In the genomic region with DNA sequence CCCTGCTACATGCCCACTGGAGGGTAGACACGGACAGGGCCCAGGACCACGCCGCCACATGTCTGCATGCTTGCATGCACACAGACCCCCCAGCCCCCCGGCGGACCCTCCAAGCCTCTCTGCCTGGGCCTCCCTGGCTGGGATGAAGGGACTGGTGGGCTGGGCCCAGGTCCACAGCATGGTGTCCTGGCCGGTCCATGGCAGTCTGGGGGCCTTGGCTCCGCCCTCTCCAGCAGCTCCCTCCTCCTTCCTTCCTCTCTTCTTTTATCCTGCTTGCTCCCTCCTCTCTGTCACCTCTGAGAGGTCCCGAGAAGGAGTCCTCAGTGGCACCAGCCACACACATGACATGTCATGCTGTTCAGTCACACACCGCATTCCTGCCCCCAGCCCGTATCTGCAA, we compare ENCODE assay signal across 17 cellular contexts. TPM values are rescaled to one million over a fixed set of nuclear protein-coding genes. Genes with fewer than 3 reads are reported as not detected.
DNase-seq lines count a peak whose midpoint lies in the region; ATAC-seq, FAIRE-seq and TF ChIP-seq lines count a peak whose summit lies in the region.
"Had no signal": no experiment of that assay in that cellular context is flagged by ENCODE, and none has a peak within 500 bp of the region (broad histone marks: within the 10 kb centered on the region; RNA-seq: fewer than 3 reads in every experiment).

No MANE protein-coding gene starts in this region.

- no peak overlapping the region for H2AK5ac ChIP-seq in H1 (ENCODE audit: low read depth, low read length)

- peak overlapping the region; percentile 68; the same call in 1 of the 2 replicates for H2BK12ac ChIP-seq in H1 (ENCODE audit: low read depth, low read length)

- H3K27ac ChIP-seq in right atrium auricular region = peak overlapping the region; percentile 21 to 33
- H3K27ac ChIP-seq in left ventricle myocardium inferior (replicated peaks) = no peak overlapping the region
- H3K27ac ChIP-seq in H1 (ENCODE audit: low read depth, low read length) = no peak overlapping the region
- H3K27ac ChIP-seq in temporal lobe (ENCODE audit: low read depth, low read length) = peak overlapping the region; percentile 95
- H3K27ac ChIP-seq: BLaER1 treated with 17β-estradiol and CSF1 and Interleukin-3, amounts not matched to agents 10 nM and 100 nM; GM23248 had no signal

- POLR2A ChIA-PET in H1 (lab: Charles Lee; ENCODE audit: partially characterized antibody) = interaction anchor here (0.7 to 2.0 kb wide), 7 partner anchors 9 to 381 kb away, joined by 3 to 6 read pairs (median 3); a partner anchor contains a TSS

- no peak overlapping the region for H2BK20ac ChIP-seq in H1 (ENCODE audit: low read length)

- no peak overlapping the region for H2BK5ac ChIP-seq in H1 (ENCODE audit: low read depth, low read length)

- no peak overlapping the region for H2BK120ac ChIP-seq in H1 (replicated peaks; ENCODE audit: low read depth, low read length)

- no peaks in the 10 kb centered on the region for H3K9me3 ChIP-seq in right atrium auricular region
- no peaks in the 10 kb centered on the region for H3K9me3 ChIP-seq in left ventricle myocardium inferior (replicated peaks)
- H3K9me3 ChIP-seq in H1 (ENCODE audit: insufficient read depth in 2 of 2, low read depth in 1 of 2, low read length in 1 of 2) = no peaks in the 10 kb centered on the region
- H3K9me3 ChIP-seq: HAP-1 had no signal

- CTCF ChIA-PET in H1 (lab: Charles Lee; ENCODE audit: partially characterized antibody) = interaction anchor here (1.2 to 9.4 kb wide), 15 partner anchors 9 to 113 kb away, joined by 3 to 124 read pairs (median 9); a partner anchor contains a TSS

- no peak overlapping the region for H3K4me2 ChIP-seq in H1 (ENCODE audit: insufficient read depth in 1 of 2, low read depth in 2 of 2, low read length in 2 of 2)

- H3K56ac ChIP-seq in H1 (replicated peaks; ENCODE audit: insufficient read length, low read depth, low read length) = no peak overlapping the region

- H3K4me1 Mint-ChIP-seq in activated T-helper 17 cell treated with anti-CD3 and anti-CD28 coated beads, Interleukin-2, amount 50 U/mL, for 72 hours = no peaks in the 10 kb centered on the region

- H3K23ac ChIP-seq in H1 (ENCODE audit: insufficient read length) = no peak overlapping the region

- H3K4me3 ChIP-seq in right atrium auricular region = no peak overlapping the region
- no peak overlapping the region for H3K4me3 ChIP-seq in left ventricle myocardium inferior
- no peak overlapping the region for H3K4me3 ChIP-seq in H1 (ENCODE audit: extremely low read depth in 1 of 4, insufficient read depth in 2 of 4, low read depth in 3 of 4, low read length in 4 of 4)
- H3K4me3 ChIP-seq: BLaER1 treated with 17β-estradiol and CSF1 and Interleukin-3, amounts not matched to agents 10 nM and 100 nM; GM12878; GM23248; HAP-1 had no signal

- no peak overlapping the region for H4K8ac ChIP-seq in H1 (ENCODE audit: extremely low read depth, insufficient read depth, low read length)

- H3K36me3 Mint-ChIP-seq in activated T-helper 17 cell treated with anti-CD3 and anti-CD28 coated beads, Interleukin-2, amount 50 U/mL, for 72 hours (ENCODE audit: low read depth) = no peaks in the 10 kb centered on the region

- H3K14ac ChIP-seq in H1 (ENCODE audit: insufficient read length) = no peak overlapping the region

- H3K36me3 ChIP-seq in right atrium auricular region = no peaks in the 10 kb centered on the region
- H3K36me3 ChIP-seq in left ventricle myocardium inferior = no peaks in the 10 kb centered on the region
- H3K36me3 ChIP-seq in H1 (ENCODE audit: control insufficient read depth in 2 of 4, insufficient read depth in 4 of 4, low read length in 3 of 4) = no peaks in the 10 kb centered on the region
- H3K36me3 ChIP-seq: BLaER1 treated with 17β-estradiol and CSF1 and Interleukin-3, amounts not matched to agents 10 nM and 100 nM; HAP-1 had no signal

- intact Hi-C loops in left ventricle myocardium inferior (cut with micrococcal nuclease) = no loop called here

- no peak for TF ChIP-seq RAD21 in H1 (IDR thresholded peaks at IDR 0.05 in 1 of 2, conservative IDR thresholded peaks at IDR 0.05 in 1 of 2; ENCODE audit: low read depth in 2 of 2, low read length in 2 of 2)

- H3K79me2 ChIP-seq in H1 (ENCODE audit: control insufficient read depth in 1 of 2, insufficient read depth in 2 of 2, low read length in 2 of 2) = no peaks in the 10 kb centered on the region

- no peaks in the 10 kb centered on the region for H4K20me1 ChIP-seq in H1 (replicated peaks in 1 of 2; ENCODE audit: control insufficient read depth in 1 of 2, insufficient read depth in 2 of 2, low read length in 2 of 2)
- H4K20me1 ChIP-seq: BLaER1 treated with 17β-estradiol and CSF1 and Interleukin-3, amounts not matched to agents 10 nM and 100 nM had no signal

- no peak overlapping the region for H3K4me3 Mint-ChIP-seq in activated T-helper 17 cell treated with anti-CD3 and anti-CD28 coated beads, Interleukin-2, amount 50 U/mL, for 72 hours
- H3K4me3 Mint-ChIP-seq: CD4-positive, alpha-beta T cell had no signal

- H3K27me3 Mint-ChIP-seq in activated T-helper 17 cell treated with anti-CD3 and anti-CD28 coated beads, Interleukin-2, amount 50 U/mL, for 72 hours = no peaks in the 10 kb centered on the region
- H3K27me3 Mint-ChIP-seq: CD4-positive, alpha-beta T cell had no signal

- no peak overlapping the region for H4K5ac ChIP-seq in H1 (ENCODE audit: insufficient read length, low read depth, low read length)

- no peak overlapping the region for H3K9ac ChIP-seq in H1 (replicated peaks in 1 of 4; ENCODE audit: extremely low read depth in 1 of 4, low read depth in 3 of 4, low read length in 3 of 4)
- H3K9ac ChIP-seq: BLaER1 treated with 17β-estradiol and CSF1 and Interleukin-3, amounts not matched to agents 10 nM and 100 nM; GM23248 had no signal

- TF ChIP-seq EP300 in H1 (IDR thresholded peaks at IDR 0.05; ENCODE audit: borderline replicate concordance in 1 of 2, low read depth in 2 of 2, low read length in 2 of 2) = no peak

- no peaks in the 10 kb centered on the region for H3K9me3 Mint-ChIP-seq in activated T-helper 17 cell treated with anti-CD3 and anti-CD28 coated beads, Interleukin-2, amount 50 U/mL, for 72 hours
- H3K9me3 Mint-ChIP-seq: CD4-positive, alpha-beta T cell had no signal

- no peak overlapping the region for H4K91ac ChIP-seq in H1 (replicated peaks; ENCODE audit: insufficient read length, low read length)

- no peak overlapping the region for H3K18ac ChIP-seq in H1 (ENCODE audit: extremely low read depth, low read length)

- no peak overlapping the region for H3K4ac ChIP-seq in H1 (replicated peaks; ENCODE audit: insufficient read length, low read depth, low read length)

- TF ChIP-seq CTCF in right atrium auricular region (IDR thresholded peaks at IDR 0.05) (no peak), left ventricle myocardium inferior (IDR thresholded peaks at IDR 0.05; ENCODE audit: borderline replicate concordance) (no peak), H1 (IDR thresholded peaks at IDR 0.05; ENCODE audit: control extremely low read depth in 1 of 3, insufficient read depth in 1 of 3, low read depth in 1 of 3, low read length in 3 of 3) (no peak)

- no peak overlapping the region for H2AFZ ChIP-seq in H1 (ENCODE audit: low read length)
- H2AFZ ChIP-seq: GM23248 had no signal

- H3K27ac Mint-ChIP-seq in activated T-helper 17 cell treated with anti-CD3 and anti-CD28 coated beads, Interleukin-2, amount 50 U/mL, for 72 hours = peak overlapping the region; percentile 61
- H3K27ac Mint-ChIP-seq: CD4-positive, alpha-beta T cell had no signal

- H2BK15ac ChIP-seq in H1 (ENCODE audit: low read length) = no peak overlapping the region

- FAIRE-seq in H1 (lab: Jason Lieb, UNC) = no peak
- FAIRE-seq: GM12878, GM18507, HTR-8/SVneo had no signal

- H3K27me3 ChIP-seq in right atrium auricular region = no peaks in the 10 kb centered on the region
- no peaks in the 10 kb centered on the region for H3K27me3 ChIP-seq in left ventricle myocardium inferior (ENCODE audit: low read depth)
- no peaks in the 10 kb centered on the region for H3K27me3 ChIP-seq in H1 (replicated peaks in 1 of 4; ENCODE audit: control insufficient read depth in 3 of 4, extremely low read depth in 1 of 4, insufficient read depth in 3 of 4, low read length in 3 of 4)
- H3K27me3 ChIP-seq: BLaER1 treated with 17β-estradiol and CSF1 and Interleukin-3, amounts not matched to agents 10 nM and 100 nM had no signal

- DNase-seq in right atrium auricular region (ENCODE audit: low spot score) (no peak), left ventricle myocardium inferior (no peak), H1 (ENCODE audit: low read depth in 1 of 2, low spot score in 2 of 2) (no peak), SW 1271 (lab: John Stamatoyannopoulos, UW) (no peak), NK-92 (lab: John Stamatoyannopoulos, UW; ENCODE audit: unreplicated experiment) (no peak)
- DNase-seq: ACHN; CD4-positive, alpha-beta T cell; DMS79; GM23248 had no signal

- peaks cover 0 to 32% of the 10 kb centered on the region in 2 donors for H3K4me1 ChIP-seq in right atrium auricular region
- peaks cover 43% of the 10 kb centered on the region for H3K4me1 ChIP-seq in left ventricle myocardium inferior
- peaks cover 0 to 2% (median 0%) of the 10 kb centered on the region in 4 experiments; a peak in 2 of 7 replicates for H3K4me1 ChIP-seq in H1 (replicated peaks in 1 of 4; ENCODE audit: control insufficient read depth in 3 of 4, insufficient read depth in 4 of 4, low read length in 3 of 4)
- H3K4me1 ChIP-seq: HAP-1 had no signal

- WGBS in H1 (ENCODE audit: extremely low coverage in 1 of 2, insufficient coverage in 1 of 2, insufficient read length in 1 of 2, insufficient replicate concordance in 2 of 2, low coverage in 1 of 2, low lambda C conversion rate in 2 of 2, missing lambda C conversion rate in 1 of 2), 2 experiments = 91% methylated on average over 10 of the region's 10 CpGs; no CpG with 5 or more reads in 1 of the 2 experiments

- no peaks in the 10 kb centered on the region for H3K23me2 ChIP-seq in H1 (ENCODE audit: low read depth, low read length)

- no peak for TF ChIP-seq POLR2A in H1 (IDR thresholded peaks at IDR 0.05; ENCODE audit: control extremely low read depth in 1 of 2, low read depth in 2 of 2, low read length in 2 of 2)

- ATAC-seq in activated T-helper 17 cell treated with anti-CD3 and anti-CD28 coated beads, Interleukin-2, amount 50 U/mL, for 72 hours (replicated peaks) = no peak
- no peak for ATAC-seq in HG03025 (IDR thresholded peaks at IDR 0.05; ENCODE audit: low FRiP score, unreplicated experiment)
- ATAC-seq: GM12878 had no signal

- no peaks in the 10 kb centered on the region for H3K79me1 ChIP-seq in H1 (ENCODE audit: low read depth, low read length)

RNA-seq across cellular contexts. Expression of a gene that starts 24.5 kb away (rescaled TPM):
- 10 to 100 TPM; 17.7 to 33.7 TPM for total RNA-seq in right atrium auricular region
- total RNA-seq in left ventricle myocardium inferior = 23.1 TPM
- 10 to 100 TPM; 19.3 to 25.1 TPM for total RNA-seq in activated T-helper 17 cell treated with anti-CD3 and anti-CD28 coated beads, Interleukin-2, amount 50 U/mL, for 72 hours
- 19.4 and 20.5 TPM in 2 replicates for total RNA-seq in H1 (2021; fragmentation: NEBNext Ultra II Directional; extraction: Animal tissue kit (Norgen Biotek cat#: 25700))
- polyA plus RNA-seq in H1 (2011; rRNA removed) = 24.9 and 32.1 TPM in 2 replicates
- 17.8 TPM for polyA plus RNA-seq in H1 (2011; cell fraction: cytosol; rRNA removed)
- 17.4 TPM for polyA plus RNA-seq in H1 (2011; cell fraction: nucleus; rRNA removed)
- 9.6 to 11.4 TPM (median 11.0 TPM) in 4 replicates for polyA plus RNA-seq in H1 (2012, experiment 1 of 2)
- 11.4 TPM for polyA plus RNA-seq in H1 (2012, experiment 2 of 2)
- polyA plus RNA-seq in H1 (2013, experiment 1 of 2) = 10.2 TPM
- 11.0 TPM for polyA plus RNA-seq in H1 (2013, experiment 2 of 2)
- polyA minus RNA-seq in H1 (2011; rRNA and poly(A)+ RNA removed) = 19.6 and 30.2 TPM in 2 replicates
- polyA minus RNA-seq in H1 (2011; cell fraction: cytosol; rRNA and poly(A)+ RNA removed) = 18.8 TPM
- 18.1 TPM for polyA minus RNA-seq in H1 (2011; cell fraction: nucleus; rRNA and poly(A)+ RNA removed)
- 7.9 TPM for total RNA-seq in temporal lobe

RNA-seq across cellular contexts. Expression of a gene that starts 36.2 kb away (rescaled TPM):
- 1,000 to 10,000 TPM in 1 of 2 donors, 100 to 1,000 TPM in 1; 658 to 1,017 TPM for total RNA-seq in right atrium auricular region
- 621 TPM for total RNA-seq in left ventricle myocardium inferior
- 1,000 to 10,000 TPM; 1,433 to 1,498 TPM for total RNA-seq in activated T-helper 17 cell treated with anti-CD3 and anti-CD28 coated beads, Interleukin-2, amount 50 U/mL, for 72 hours
- total RNA-seq in H1 (2021; fragmentation: NEBNext Ultra II Directional; extraction: Animal tissue kit (Norgen Biotek cat#: 25700)) = 1,467 and 1,476 TPM in 2 replicates
- polyA plus RNA-seq in H1 (2011; rRNA removed) = 2,660 and 3,062 TPM in 2 replicates
- polyA plus RNA-seq in H1 (2011; cell fraction: cytosol; rRNA removed) = 3,021 TPM
- 1,988 TPM for polyA plus RNA-seq in H1 (2011; cell fraction: nucleus; rRNA removed)
- polyA plus RNA-seq in H1 (2012, experiment 1 of 2) = 2,347 to 2,838 TPM (median 2,522 TPM) in 4 replicates
- 3,643 TPM for polyA plus RNA-seq in H1 (2012, experiment 2 of 2)
- 2,053 TPM for polyA plus RNA-seq in H1 (2013, experiment 1 of 2)
- 1,963 TPM for polyA plus RNA-seq in H1 (2013, experiment 2 of 2)
- polyA minus RNA-seq in H1 (2011; rRNA and poly(A)+ RNA removed) = 1,098 and 1,191 TPM in 2 replicates
- 1,141 TPM for polyA minus RNA-seq in H1 (2011; cell fraction: cytosol; rRNA and poly(A)+ RNA removed)
- polyA minus RNA-seq in H1 (2011; cell fraction: nucleus; rRNA and poly(A)+ RNA removed) = 716 TPM
- total RNA-seq in temporal lobe = 619 TPM

RNA-seq across cellular contexts. Expression of a gene that starts 48.6 kb away (rescaled TPM):
- total RNA-seq in right atrium auricular region (10 to 100 TPM; 26.0 to 29.8 TPM), left ventricle myocardium inferior (20.2 TPM), temporal lobe (1.2 TPM)
- 10 to 100 TPM; 39.5 to 49.9 TPM for total RNA-seq in activated T-helper 17 cell treated with anti-CD3 and anti-CD28 coated beads, Interleukin-2, amount 50 U/mL, for 72 hours
- 45.5 and 48.3 TPM in 2 replicates for total RNA-seq in H1 (2021; fragmentation: NEBNext Ultra II Directional; extraction: Animal tissue kit (Norgen Biotek cat#: 25700))
- polyA plus RNA-seq in H1 (2011; rRNA removed) = 113 and 189 TPM in 2 replicates
- 84.0 TPM for polyA plus RNA-seq in H1 (2011; cell fraction: cytosol; rRNA removed)
- 135 TPM for polyA plus RNA-seq in H1 (2011; cell fraction: nucleus; rRNA removed)
- 34.5 to 75.6 TPM (median 65.5 TPM) in 4 replicates for polyA plus RNA-seq in H1 (2012, experiment 1 of 2)
- 75.0 TPM for polyA plus RNA-seq in H1 (2012, experiment 2 of 2)
- polyA plus RNA-seq in H1 (2013, experiment 1 of 2) = 33.1 TPM
- polyA plus RNA-seq in H1 (2013, experiment 2 of 2) = 31.7 TPM
- polyA minus RNA-seq in H1 (2011; rRNA and poly(A)+ RNA removed) = 58.7 and 82.2 TPM in 2 replicates
- 40.8 TPM for polyA minus RNA-seq in H1 (2011; cell fraction: cytosol; rRNA and poly(A)+ RNA removed)
- 47.3 TPM for polyA minus RNA-seq in H1 (2011; cell fraction: nucleus; rRNA and poly(A)+ RNA removed)

RNA-seq across cellular contexts. Expression of a gene that starts 57.0 kb away (rescaled TPM):
- total RNA-seq in right atrium auricular region = 10 to 100 TPM; 21.0 to 31.3 TPM
- 25.8 TPM for total RNA-seq in left ventricle myocardium inferior
- 10 to 100 TPM; 10.5 to 11.1 TPM for total RNA-seq in activated T-helper 17 cell treated with anti-CD3 and anti-CD28 coated beads, Interleukin-2, amount 50 U/mL, for 72 hours
- total RNA-seq in H1 (2021; fragmentation: NEBNext Ultra II Directional; extraction: Animal tissue kit (Norgen Biotek cat#: 25700)) = 1.8 and 4.6 TPM in 2 replicates
- polyA plus RNA-seq in H1 (2011; rRNA removed) = 9.8 and 12.4 TPM in 2 replicates
- polyA plus RNA-seq in H1 (2011; cell fraction: cytosol; rRNA removed) = 8.7 TPM
- 6.5 TPM for polyA plus RNA-seq in H1 (2011; cell fraction: nucleus; rRNA removed)
- polyA plus RNA-seq in H1 (2012, experiment 1 of 2) = 2.7 to 5.2 TPM (median 4.4 TPM) in 4 replicates
- polyA plus RNA-seq in H1 (2012, experiment 2 of 2) = 6.5 TPM
- polyA plus RNA-seq in H1 (2013, experiment 1 of 2) = 5.2 TPM
- 5.6 TPM for polyA plus RNA-seq in H1 (2013, experiment 2 of 2)
- polyA minus RNA-seq in H1 (2011; rRNA and poly(A)+ RNA removed) = 1.7 and 1.9 TPM in 2 replicates
- polyA minus RNA-seq in H1 (2011; cell fraction: cytosol; rRNA and poly(A)+ RNA removed) = not detected
- polyA minus RNA-seq in H1 (2011; cell fraction: nucleus; rRNA and poly(A)+ RNA removed) = 1.6 TPM
- 11.6 TPM for total RNA-seq in temporal lobe

RNA-seq across cellular contexts. Expression of a gene that starts 58.0 kb away (rescaled TPM):
- total RNA-seq in right atrium auricular region = 10 to 100 TPM; 15.6 to 20.9 TPM
- 14.6 TPM for total RNA-seq in left ventricle myocardium inferior
- 10 to 100 TPM; 34.4 to 42.0 TPM for total RNA-seq in activated T-helper 17 cell treated with anti-CD3 and anti-CD28 coated beads, Interleukin-2, amount 50 U/mL, for 72 hours
- 5.8 and 6.1 TPM in 2 replicates for total RNA-seq in H1 (2021; fragmentation: NEBNext Ultra II Directional; extraction: Animal tissue kit (Norgen Biotek cat#: 25700))
- polyA plus RNA-seq in H1 (2011; rRNA removed) = 18.0 and 20.0 TPM in 2 replicates
- polyA plus RNA-seq in H1 (2011; cell fraction: cytosol; rRNA removed) = 19.8 TPM
- polyA plus RNA-seq in H1 (2011; cell fraction: nucleus; rRNA removed) = 29.6 TPM
- polyA plus RNA-seq in H1 (2012, experiment 1 of 2) = 6.0 to 11.2 TPM (median 9.3 TPM) in 4 replicates
- 8.3 TPM for polyA plus RNA-seq in H1 (2012, experiment 2 of 2)
- 4.5 TPM for polyA plus RNA-seq in H1 (2013, experiment 1 of 2)
- polyA plus RNA-seq in H1 (2013, experiment 2 of 2) = 4.5 TPM
- 11.7 and 13.7 TPM in 2 replicates for polyA minus RNA-seq in H1 (2011; rRNA and poly(A)+ RNA removed)
- 9.2 TPM for polyA minus RNA-seq in H1 (2011; cell fraction: cytosol; rRNA and poly(A)+ RNA removed)
- polyA minus RNA-seq in H1 (2011; cell fraction: nucleus; rRNA and poly(A)+ RNA removed) = 12.2 TPM
- 1.7 TPM for total RNA-seq in temporal lobe

Comparison
In these comparisons a context has a peak if more than half of its experiments do, and no peak if none do; other contexts are left out.
1. H3K27ac ChIP-seq: peak in right atrium auricular region (2 of 2) and temporal lobe (single experiment); none in left ventricle myocardium inferior (single experiment) and H1 (single experiment).